ENCODE assay signal across 1 cellular context in the genomic region with DNA sequence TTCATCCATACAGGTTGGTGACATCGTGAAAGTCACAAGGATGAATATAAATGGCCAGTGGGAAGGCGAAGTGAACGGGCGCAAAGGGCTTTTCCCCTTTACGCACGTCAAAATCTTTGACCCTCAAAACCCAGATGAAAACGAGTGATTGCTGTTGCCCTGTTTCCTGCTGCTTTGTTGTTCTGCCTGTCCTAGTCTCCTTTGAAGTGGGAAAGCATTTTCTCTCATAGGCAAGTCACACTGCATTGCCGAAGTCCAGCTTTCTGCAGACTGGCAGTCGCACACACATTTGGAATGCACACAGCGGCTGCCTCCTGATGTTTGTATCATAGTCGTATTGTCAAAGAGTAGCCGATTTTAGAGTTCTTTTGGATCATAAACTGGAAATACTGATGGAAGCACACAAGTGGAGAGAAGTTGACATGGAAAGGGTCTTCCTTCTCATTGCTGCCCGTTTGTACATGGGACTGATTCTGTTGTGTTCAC.
A peak's percentile ranks its signal among the peaks of the same experiment; 100 is the strongest.
TF ChIP-seq lines count a peak whose summit lies in the region.

No MANE protein-coding gene starts in this region.

TF ChIP-seq in K562, 482 proteins besides CTCF, POLR2A, EP300 and RAD21:
- TF ChIP-seq, protein P1, sequence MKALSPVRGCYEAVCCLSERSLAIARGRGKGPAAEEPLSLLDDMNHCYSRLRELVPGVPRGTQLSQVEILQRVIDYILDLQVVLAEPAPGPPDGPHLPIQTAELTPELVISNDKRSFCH (CRISPR knock-in tag; IDR thresholded peaks at IDR 0.05): no peak
- TF ChIP-seq, protein P1 (tag; IDR thresholded peaks at IDR 0.05): peak; percentile 55; the same call in 1 of the 2 replicates
- TF ChIP-seq RHOXF2B (CRISPR knock-in tag; conservative IDR thresholded peaks at IDR 0.05): 0 out of 2 replicates have a peak, but pooled peaks have one; percentile 30
- peak in 1 of 2 experiments; percentile 26; a peak in 1 of 4 replicates for TF ChIP-seq SRF (CRISPR knock-in tag; IDR thresholded peaks at IDR 0.05)
- TF ChIP-seq ZC3H4 (CRISPR knock-in tag; IDR thresholded peaks at IDR 0.05; ENCODE audit: borderline replicate concordance): 0 out of 2 replicates have a peak, but pooled peaks have one; percentile 41
- peak in 1 of 3 experiments; percentile 5 for TF ChIP-seq YY1 (IDR thresholded peaks at IDR 0.05; ENCODE audit: borderline replicate concordance in 1 of 3, control insufficient read depth in 1 of 3, extremely low read depth in 1 of 3, insufficient read depth in 3 of 3, insufficient read length in 1 of 3, insufficient replicate concordance in 2 of 3, low read depth in 1 of 3, low read length in 2 of 3)
- no peak for TF ChIP-seq SETDB1 (IDR thresholded peaks at IDR 0.05; ENCODE audit: low read length)
- TF ChIP-seq, protein P2, sequence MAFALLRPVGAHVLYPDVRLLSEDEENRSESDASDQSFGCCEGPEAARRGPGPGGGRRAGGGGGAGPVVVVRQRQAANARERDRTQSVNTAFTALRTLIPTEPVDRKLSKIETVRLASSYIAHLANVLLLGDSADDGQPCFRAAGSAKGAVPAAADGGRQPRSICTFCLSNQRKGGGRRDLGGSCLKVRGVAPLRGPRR (CRISPR knock-in tag; IDR thresholded peaks at IDR 0.05): peak; percentile 69; the same call in 1 of the 2 replicates
- TF ChIP-seq HIVEP1 (CRISPR knock-in tag; IDR thresholded peaks at IDR 0.05): 0 out of 2 replicates have a peak, but pooled peaks have one; percentile 21
- TF ChIP-seq, protein P3, sequence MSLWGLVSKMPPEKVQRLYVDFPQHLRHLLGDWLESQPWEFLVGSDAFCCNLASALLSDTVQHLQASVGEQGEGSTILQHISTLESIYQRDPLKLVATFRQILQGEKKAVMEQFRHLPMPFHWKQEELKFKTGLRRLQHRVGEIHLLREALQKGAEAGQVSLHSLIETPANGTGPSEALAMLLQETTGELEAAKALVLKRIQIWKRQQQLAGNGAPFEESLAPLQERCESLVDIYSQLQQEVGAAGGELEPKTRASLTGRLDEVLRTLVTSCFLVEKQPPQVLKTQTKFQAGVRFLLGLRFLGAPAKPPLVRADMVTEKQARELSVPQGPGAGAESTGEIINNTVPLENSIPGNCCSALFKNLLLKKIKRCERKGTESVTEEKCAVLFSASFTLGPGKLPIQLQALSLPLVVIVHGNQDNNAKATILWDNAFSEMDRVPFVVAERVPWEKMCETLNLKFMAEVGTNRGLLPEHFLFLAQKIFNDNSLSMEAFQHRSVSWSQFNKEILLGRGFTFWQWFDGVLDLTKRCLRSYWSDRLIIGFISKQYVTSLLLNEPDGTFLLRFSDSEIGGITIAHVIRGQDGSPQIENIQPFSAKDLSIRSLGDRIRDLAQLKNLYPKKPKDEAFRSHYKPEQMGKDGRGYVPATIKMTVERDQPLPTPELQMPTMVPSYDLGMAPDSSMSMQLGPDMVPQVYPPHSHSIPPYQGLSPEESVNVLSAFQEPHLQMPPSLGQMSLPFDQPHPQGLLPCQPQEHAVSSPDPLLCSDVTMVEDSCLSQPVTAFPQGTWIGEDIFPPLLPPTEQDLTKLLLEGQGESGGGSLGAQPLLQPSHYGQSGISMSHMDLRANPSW (CRISPR knock-in tag; IDR thresholded peaks at IDR 0.05): no peak
- no peak for TF ChIP-seq ZNF717 (CRISPR knock-in tag; IDR thresholded peaks at IDR 0.05)
- TF ChIP-seq GABPB2 (CRISPR knock-in tag; conservative IDR thresholded peaks at IDR 0.05): 0 out of 2 replicates have a peak, but pooled peaks have one; percentile 40
- 0 out of 2 replicates have a peak, but pooled peaks have one; percentile 26 for TF ChIP-seq THRAP3 (IDR thresholded peaks at IDR 0.05; ENCODE audit: borderline replicate concordance)
- peak; percentile 68 for TF ChIP-seq ZNF699 (CRISPR knock-in tag; IDR thresholded peaks at IDR 0.05; ENCODE audit: insufficient replicate concordance)
- no peak for TF ChIP-seq POLR2G (IDR thresholded peaks at IDR 0.05; ENCODE audit: low read depth, low read length)
- no peak for TF ChIP-seq KAT7 (CRISPR knock-in tag; IDR thresholded peaks at IDR 0.05; ENCODE audit: borderline replicate concordance)
- no peak for TF ChIP-seq ZNF830 (CRISPR knock-in tag; IDR thresholded peaks at IDR 0.05)
- TF ChIP-seq, protein P4, sequence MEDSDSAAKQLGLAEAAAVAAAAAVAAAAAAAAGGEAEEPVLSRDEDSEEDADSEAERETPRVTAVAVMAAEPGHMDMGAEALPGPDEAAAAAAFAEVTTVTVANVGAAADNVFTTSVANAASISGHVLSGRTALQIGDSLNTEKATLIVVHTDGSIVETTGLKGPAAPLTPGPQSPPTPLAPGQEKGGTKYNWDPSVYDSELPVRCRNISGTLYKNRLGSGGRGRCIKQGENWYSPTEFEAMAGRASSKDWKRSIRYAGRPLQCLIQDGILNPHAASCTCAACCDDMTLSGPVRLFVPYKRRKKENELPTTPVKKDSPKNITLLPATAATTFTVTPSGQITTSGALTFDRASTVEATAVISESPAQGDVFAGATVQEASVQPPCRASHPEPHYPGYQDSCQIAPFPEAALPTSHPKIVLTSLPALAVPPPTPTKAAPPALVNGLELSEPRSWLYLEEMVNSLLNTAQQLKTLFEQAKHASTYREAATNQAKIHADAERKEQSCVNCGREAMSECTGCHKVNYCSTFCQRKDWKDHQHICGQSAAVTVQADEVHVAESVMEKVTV (CRISPR knock-in tag; IDR thresholded peaks at IDR 0.05): no peak
- TF ChIP-seq HOXB6 (CRISPR knock-in tag; IDR thresholded peaks at IDR 0.05; ENCODE audit: borderline replicate concordance): 0 out of 2 replicates have a peak, but pooled peaks have one; percentile 46
- TF ChIP-seq, protein P5, sequence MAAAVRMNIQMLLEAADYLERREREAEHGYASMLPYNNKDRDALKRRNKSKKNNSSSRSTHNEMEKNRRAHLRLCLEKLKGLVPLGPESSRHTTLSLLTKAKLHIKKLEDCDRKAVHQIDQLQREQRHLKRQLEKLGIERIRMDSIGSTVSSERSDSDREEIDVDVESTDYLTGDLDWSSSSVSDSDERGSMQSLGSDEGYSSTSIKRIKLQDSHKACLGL (CRISPR knock-in tag; IDR thresholded peaks at IDR 0.05; ENCODE audit: borderline replicate concordance, poor library complexity, severe bottlenecking): peak; percentile 10
- no peak for TF ChIP-seq SREBF1 (IDR thresholded peaks at IDR 0.05; ENCODE audit: borderline replicate concordance, low read depth, low read length)
- peak; percentile 45 for TF ChIP-seq ELF1 (tag; IDR thresholded peaks at IDR 0.05)
- TF ChIP-seq RBBP5 (IDR thresholded peaks at IDR 0.05; ENCODE audit: borderline replicate concordance, insufficient read depth, low read length, poor library complexity, severe bottlenecking): peak; percentile 46
- TF ChIP-seq SNRNP70 (optimal IDR thresholded peaks at IDR 0.05; ENCODE audit: low read depth, low read length): peak; percentile 79
- TF ChIP-seq, protein P6, sequence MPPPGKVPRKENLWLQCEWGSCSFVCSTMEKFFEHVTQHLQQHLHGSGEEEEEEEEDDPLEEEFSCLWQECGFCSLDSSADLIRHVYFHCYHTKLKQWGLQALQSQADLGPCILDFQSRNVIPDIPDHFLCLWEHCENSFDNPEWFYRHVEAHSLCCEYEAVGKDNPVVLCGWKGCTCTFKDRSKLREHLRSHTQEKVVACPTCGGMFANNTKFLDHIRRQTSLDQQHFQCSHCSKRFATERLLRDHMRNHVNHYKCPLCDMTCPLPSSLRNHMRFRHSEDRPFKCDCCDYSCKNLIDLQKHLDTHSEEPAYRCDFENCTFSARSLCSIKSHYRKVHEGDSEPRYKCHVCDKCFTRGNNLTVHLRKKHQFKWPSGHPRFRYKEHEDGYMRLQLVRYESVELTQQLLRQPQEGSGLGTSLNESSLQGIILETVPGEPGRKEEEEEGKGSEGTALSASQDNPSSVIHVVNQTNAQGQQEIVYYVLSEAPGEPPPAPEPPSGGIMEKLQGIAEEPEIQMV (tag; conservative IDR thresholded peaks at IDR 0.05; ENCODE audit: low read depth): 0 out of 2 replicates have a peak, but pooled peaks have one; percentile 27
- no peak for TF ChIP-seq BRCA1 (IDR thresholded peaks at IDR 0.05)
- TF ChIP-seq BRCA1 (CRISPR knock-in tag; IDR thresholded peaks at IDR 0.05): peak; percentile 86; the same call in 1 of the 2 replicates
